Comparison of ENCODE assay signal across 13 cellular contexts in the genomic region with DNA sequence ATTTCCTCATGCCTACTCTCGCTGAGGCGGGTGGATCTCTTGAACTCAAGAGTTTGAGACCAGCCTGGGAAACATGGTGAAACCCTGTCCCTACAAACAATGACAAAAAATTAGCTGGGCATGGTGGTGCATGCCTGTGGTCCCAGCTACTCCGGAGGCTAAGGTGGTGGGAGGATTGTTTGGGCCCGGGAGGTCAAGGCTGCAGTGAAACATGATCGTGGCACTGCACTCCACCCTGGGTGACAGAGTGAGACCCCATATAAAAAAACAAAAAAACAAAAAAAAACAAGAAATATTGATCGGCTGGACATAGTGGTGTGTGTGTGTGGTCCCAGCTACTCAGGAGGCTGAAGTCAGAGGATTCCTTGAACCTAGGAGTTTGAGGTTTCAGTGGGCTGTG. TPM values are rescaled to one million over a fixed set of nuclear protein-coding genes. Genes with fewer than 3 reads are reported as not detected.
DNase-seq lines count a peak whose midpoint lies in the region; ATAC-seq, FAIRE-seq and TF ChIP-seq lines count a peak whose summit lies in the region.
"Had no signal": no experiment of that assay in that cellular context is flagged by ENCODE, and none has a peak within 500 bp of the region (broad histone marks: within the 10 kb centered on the region; RNA-seq: fewer than 3 reads in every experiment).

No MANE protein-coding gene starts in this region.

- H3K36me3 ChIP-seq in GM12878 (ENCODE audit: control insufficient read depth in 2 of 2, insufficient read depth in 2 of 2, low read length in 1 of 2): no peaks in the 10 kb centered on the region
- H3K36me3 ChIP-seq in MM.1S (replicated peaks; ENCODE audit: insufficient read depth, low read length): no peaks in the 10 kb centered on the region
- H3K36me3 ChIP-seq in kidney (ENCODE audit: control insufficient read depth in 1 of 2, insufficient read depth in 2 of 2, low read length in 2 of 2): no peaks in the 10 kb centered on the region
- H3K36me3 ChIP-seq: BE2C had no signal

- FAIRE-seq in GM12878 (lab: Jason Lieb, UNC): no peak
- FAIRE-seq in kidney (lab: Jason Lieb, UNC): no peak
- FAIRE-seq: A549, GM12891 had no signal

- RAD21 ChIA-PET in GM12878 (lab: Charles Lee; ENCODE audit: unreplicated experiment): interaction anchor here (1.3 to 2.1 kb wide), 4 partner anchors 9 to 60 kb away, joined by 3 to 6 read pairs (median 6); a partner anchor contains a TSS

- no peaks in the 10 kb centered on the region for H3F3A ChIP-seq in MM.1S (ENCODE audit: insufficient read depth, low read length)

- TF ChIP-seq POLR2A in GM12878 (IDR thresholded peaks at IDR 0.05; ENCODE audit: low read depth, low read length): no peak

- H2AFZ ChIP-seq in GM12878 (ENCODE audit: control insufficient read depth, low read depth, low read length) (no peak overlapping the region), MM.1S (ENCODE audit: low read length) (no peak overlapping the region)

- H3K9me3 Mint-ChIP-seq in activated T-cell treated with anti-CD3 and anti-CD28 coated beads, Interleukin-2, amount 50 U/mL, for 24 hours: no peaks in the 10 kb centered on the region
- H3K9me3 Mint-ChIP-seq: CD4-positive, alpha-beta memory T cell; H9 had no signal

- no peak for TF ChIP-seq CTCF in GM12878 (IDR thresholded peaks at IDR 0.05 in 2 of 3, conservative IDR thresholded peaks at IDR 0.05 in 1 of 3; ENCODE audit: control insufficient read depth in 2 of 3, extremely low read depth in 1 of 3, insufficient read depth in 1 of 3, low read depth in 3 of 3, low read length in 3 of 3)
- TF ChIP-seq CTCF in MM.1S (IDR thresholded peaks at IDR 0.05; ENCODE audit: low read length): no peak
- TF ChIP-seq CTCF in kidney (IDR thresholded peaks at IDR 0.05; ENCODE audit: borderline replicate concordance, extremely low read depth, insufficient read depth): no peak

- H3K4me1 Mint-ChIP-seq in activated T-cell treated with anti-CD3 and anti-CD28 coated beads, Interleukin-2, amount 50 U/mL, for 24 hours (ENCODE audit: low read depth): no peaks in the 10 kb centered on the region
- H3K4me1 Mint-ChIP-seq: H9 had no signal

- H3K27me3 ChIP-seq in GM12878 (replicated peaks in 1 of 2; ENCODE audit: control insufficient read depth in 2 of 2, insufficient read depth in 2 of 2, low read length in 1 of 2) (no peaks in the 10 kb centered on the region), MM.1S (replicated peaks; ENCODE audit: insufficient read depth, low read length) (no peaks in the 10 kb centered on the region)
- H3K27me3 ChIP-seq: BE2C had no signal

- in situ Hi-C loops in GM12878 (cut with MboI): no loop called here

- no peaks in the 10 kb centered on the region for H3K36me3 Mint-ChIP-seq in activated T-cell treated with anti-CD3 and anti-CD28 coated beads, Interleukin-2, amount 50 U/mL, for 24 hours (ENCODE audit: low read depth)
- H3K36me3 Mint-ChIP-seq: CD4-positive, alpha-beta memory T cell had no signal

- CTCF ChIA-PET in GM12878 (lab: Yijun Ruan, JAX): interaction anchor here (0.8 to 5.9 kb wide), 14 partner anchors 8 to 384 kb away, joined by 3 to 47 read pairs (median 6); a partner anchor contains a TSS

- POLR2A ChIA-PET in GM12878 (lab: Charles Lee): interaction anchor here (1.4 to 2.2 kb wide), 3 partner anchors 9 to 32 kb away, joined by 4 to 12 read pairs (median 6); a partner anchor contains a TSS

- no peaks in the 10 kb centered on the region for H3K9me3 ChIP-seq in GM12878 (replicated peaks; ENCODE audit: control insufficient read depth, insufficient read depth, low read length)
- no peaks in the 10 kb centered on the region for H3K9me3 ChIP-seq in MM.1S (replicated peaks; ENCODE audit: insufficient read depth, low read length)
- H3K9me3 ChIP-seq in kidney (ENCODE audit: control insufficient read depth in 1 of 2, low read length in 2 of 2): no peaks in the 10 kb centered on the region
- H3K9me3 ChIP-seq: A549, BE2C had no signal

- H3K9ac ChIP-seq in GM12878 (ENCODE audit: control insufficient read depth, insufficient read depth, low read length) (no peak overlapping the region), MM.1S (ENCODE audit: low read length) (no peak overlapping the region), kidney (ENCODE audit: low read length in 2 of 2) (no peak overlapping the region)

- H3K27ac Mint-ChIP-seq in activated T-cell treated with anti-CD3 and anti-CD28 coated beads, Interleukin-2, amount 50 U/mL, for 24 hours: no peak overlapping the region
- H3K27ac Mint-ChIP-seq: CD4-positive, alpha-beta memory T cell; H9 had no signal

- no peaks in the 10 kb centered on the region for H3K4me1 ChIP-seq in GM12878 (ENCODE audit: control insufficient read depth, insufficient read depth, low read length)
- H3K4me1 ChIP-seq in MM.1S (ENCODE audit: low read length): no peaks in the 10 kb centered on the region
- no peaks in the 10 kb centered on the region for H3K4me1 ChIP-seq in kidney (ENCODE audit: control insufficient read depth in 1 of 2, insufficient read depth in 1 of 2, low read depth in 1 of 2, low read length in 2 of 2)

- H3K27ac ChIP-seq in GM12878 (ENCODE audit: control insufficient read depth, insufficient read depth): no peak overlapping the region
- H3K27ac ChIP-seq in MM.1S (ENCODE audit: low read length): no peak overlapping the region
- H3K27ac ChIP-seq in kidney (ENCODE audit: low read depth in 2 of 2, low read length in 2 of 2): no peak overlapping the region
- H3K27ac ChIP-seq: A549, C4-2B had no signal

- no peak overlapping the region for H3K4me3 Mint-ChIP-seq in activated T-cell treated with anti-CD3 and anti-CD28 coated beads, Interleukin-2, amount 50 U/mL, for 24 hours
- H3K4me3 Mint-ChIP-seq: CD4-positive, alpha-beta memory T cell had no signal

- H3K4me3 ChIP-seq in GM12878 (no peak overlapping the region), MM.1S (ENCODE audit: low read length) (no peak overlapping the region), kidney (ENCODE audit: low read length in 2 of 2) (no peak overlapping the region)
- H3K4me3 ChIP-seq: A549 had no signal

- H3K27me3 Mint-ChIP-seq in activated T-cell treated with anti-CD3 and anti-CD28 coated beads, Interleukin-2, amount 50 U/mL, for 24 hours: no peaks in the 10 kb centered on the region
- H3K27me3 Mint-ChIP-seq: CD4-positive, alpha-beta memory T cell had no signal

- no peaks in the 10 kb centered on the region for H3K9me2 ChIP-seq in MM.1S (replicated peaks; ENCODE audit: insufficient read depth, low read length)

- no peak for TF ChIP-seq RAD21 in GM12878 (IDR thresholded peaks at IDR 0.05; ENCODE audit: insufficient read depth, low read depth, low read length)

- H4K20me1 ChIP-seq in GM12878 (ENCODE audit: control insufficient read depth, insufficient read depth) (no peaks in the 10 kb centered on the region), MM.1S (ENCODE audit: insufficient read depth, low read length) (no peaks in the 10 kb centered on the region)

- DNase-seq in GM12878 (ENCODE audit: low read depth, low spot score) (no peak), mesenteric fat pad (ENCODE audit: low spot score) (peak; percentile 60), MM.1S (no peak), kidney (no peak)
- no peak for DNase-seq in activated T-cell treated with anti-CD3 and anti-CD28 coated beads, Interleukin-2, amount 50 U/mL, for 24 hours
- DNase-seq: BE2C; CD4-positive, alpha-beta memory T cell; DMS79; GOT3; H9 had no signal

- no TSS peak for BruUV-seq in GM12878 (replicated peaks; lab: Mats Ljungman, UMichigan)

- ATAC-seq in GM12878: no peak
- ATAC-seq: A549 had no signal

- no peak for TF ChIP-seq EP300 in GM12878 (IDR thresholded peaks at IDR 0.05; ENCODE audit: borderline replicate concordance in 1 of 2, control insufficient read depth in 1 of 2, low read depth in 2 of 2, low read length in 2 of 2)

- 75% methylated on average over 6 of the region's 6 CpGs for WGBS in GM12878 (ENCODE audit: insufficient coverage, insufficient replicate concordance, low lambda C conversion rate, missing lambda C conversion rate)

- no peak overlapping the region for H3K4me2 ChIP-seq in GM12878 (ENCODE audit: control insufficient read depth, insufficient read depth)
- no peak overlapping the region for H3K4me2 ChIP-seq in MM.1S (ENCODE audit: low read depth, low read length)
- H3K4me2 ChIP-seq: A549 had no signal

- H3K79me2 ChIP-seq in GM12878 (ENCODE audit: control insufficient read depth, insufficient read depth, low read length) (no peaks in the 10 kb centered on the region), MM.1S (ENCODE audit: low read length) (no peaks in the 10 kb centered on the region)

- SMC1A ChIA-PET in GM12878 (lab: Charles Lee; ENCODE audit: uncharacterized antibody, unreplicated experiment): interaction anchor here (1.0 to 8.5 kb wide), 5 partner anchors 9 to 43 kb away, joined by 3 to 69 read pairs (median 4); no protein-coding TSS in a partner anchor

- intact Hi-C loops in GM12878 (cut with micrococcal nuclease; ENCODE audit: unreplicated experiment): no loop called here
- intact Hi-C loops in kidney (cut with DNase I): no loop called here

RNA-seq across cellular contexts. Expression of a gene that starts 9.2 kb away (rescaled TPM):
- total RNA-seq in GM12878 (2013; cell fraction: nucleolus; rRNA removed): 24.9 and 26.0 TPM in 2 replicates
- 14.2 and 18.1 TPM in 2 replicates for total RNA-seq in GM12878 (2014; rRNA removed)
- total RNA-seq in GM12878 (2014; rRNA removed; fragmentation: Illumina TruSeq; extraction: Trizol): 11.9 and 13.5 TPM in 2 replicates
- total RNA-seq in GM12878 (2021): 12.1 and 12.5 TPM in 2 replicates
- polyA plus RNA-seq in GM12878 (2011; ENCODE audit: low read depth): 15.7 TPM
- 51.9 and 59.0 TPM in 2 replicates for polyA plus RNA-seq in GM12878 (2011; rRNA removed)
- 34.8 and 37.1 TPM in 2 replicates for polyA plus RNA-seq in GM12878 (2011; cell fraction: cytosol; rRNA removed)
- 19.4 and 23.4 TPM in 2 replicates for polyA plus RNA-seq in GM12878 (2011; cell fraction: nucleus; rRNA removed)
- 17.4 and 18.1 TPM in 2 replicates for polyA plus RNA-seq in GM12878 (2012)
- 10.3 and 13.8 TPM in 2 replicates for polyA plus RNA-seq in GM12878 (2014; fragmentation: Illumina TruSeq; extraction: Trizol)
- polyA plus RNA-seq in GM12878 (2014; fragmentation: Nextera tagmentation; extraction: Ambion mirVana): 1 to 10 TPM; 3.1 to 5.2 TPM
- polyA plus RNA-seq in GM12878 (2014; rRNA removed): 15.4 and 17.2 TPM in 2 replicates
- polyA plus RNA-seq in GM12878 (2016; fragmentation: Nextera tagmentation; extraction: Ambion mirVana): 1 to 10 TPM; 7.7 to 8.0 TPM
- polyA minus RNA-seq in GM12878 (2011; rRNA and poly(A)+ RNA removed): 18.0 and 20.8 TPM in 2 replicates
- 10.0 and 10.5 TPM in 2 replicates for polyA minus RNA-seq in GM12878 (2011; cell fraction: cytosol; rRNA and poly(A)+ RNA removed)
- 10.6 and 13.4 TPM in 2 replicates for polyA minus RNA-seq in GM12878 (2011; cell fraction: nucleus; rRNA and poly(A)+ RNA removed)
- 18.7 TPM for total RNA-seq in mesenteric fat pad
- 38.4 TPM for total RNA-seq in kidney
- 40.1 TPM for polyA plus RNA-seq in kidney (ENCODE audit: insufficient read depth, low read depth, low replicate concordance)

RNA-seq across cellular contexts. Expression of a gene that starts 9.6 kb away (rescaled TPM):
- total RNA-seq in GM12878 (2013; cell fraction: nucleolus; rRNA removed): 16.2 and 18.2 TPM in 2 replicates
- total RNA-seq in GM12878 (2014; rRNA removed) (12.6 and 14.8 TPM in 2 replicates), GM12878 (2014; rRNA removed; fragmentation: Illumina TruSeq; extraction: Trizol) (10.9 and 14.4 TPM in 2 replicates), GM12878 (2021) (15.4 and 16.6 TPM in 2 replicates), mesenteric fat pad (24.1 TPM), kidney (25.6 TPM)
- 13.1 TPM for polyA plus RNA-seq in GM12878 (2011; ENCODE audit: low read depth)
- polyA plus RNA-seq in GM12878 (2011; rRNA removed) (29.5 and 34.7 TPM in 2 replicates), GM12878 (2014; fragmentation: Illumina TruSeq; extraction: Trizol) (16.0 and 24.1 TPM in 2 replicates), GM12878 (2014; fragmentation: Nextera tagmentation; extraction: Ambion mirVana) (10 to 100 TPM; 33.4 to 34.5 TPM), GM12878 (2014; rRNA removed) (11.1 and 11.9 TPM in 2 replicates), GM12878 (2016; fragmentation: Nextera tagmentation; extraction: Ambion mirVana) (10 to 100 TPM; 26.5 to 30.1 TPM), kidney (ENCODE audit: insufficient read depth, low read depth, low replicate concordance) (34.9 TPM)
- polyA plus RNA-seq in GM12878 (2011; cell fraction: cytosol; rRNA removed): 12.5 and 17.6 TPM in 2 replicates
- polyA plus RNA-seq in GM12878 (2011; cell fraction: nucleus; rRNA removed): 8.6 and 12.3 TPM in 2 replicates
- 12.0 and 12.7 TPM in 2 replicates for polyA plus RNA-seq in GM12878 (2012)
- polyA minus RNA-seq in GM12878 (2011; rRNA and poly(A)+ RNA removed): 12.7 and 13.1 TPM in 2 replicates
- polyA minus RNA-seq in GM12878 (2011; cell fraction: cytosol; rRNA and poly(A)+ RNA removed): 0.94 and 7.8 TPM in 2 replicates
- polyA minus RNA-seq in GM12878 (2011; cell fraction: nucleus; rRNA and poly(A)+ RNA removed): 7.9 and 12.0 TPM in 2 replicates

RNA-seq across cellular contexts. Expression of a gene that starts 31.4 kb away (rescaled TPM):
- 6.7 and 10.1 TPM in 2 replicates for total RNA-seq in GM12878 (2013; cell fraction: nucleolus; rRNA removed)
- 33.4 and 37.0 TPM in 2 replicates for total RNA-seq in GM12878 (2014; rRNA removed)
- total RNA-seq in GM12878 (2014; rRNA removed; fragmentation: Illumina TruSeq; extraction: Trizol): 29.2 and 32.6 TPM in 2 replicates
- total RNA-seq in GM12878 (2021): 18.5 and 21.6 TPM in 2 replicates
- polyA plus RNA-seq in GM12878 (2011; ENCODE audit: low read depth): 4.7 TPM
- 40.3 and 59.8 TPM in 2 replicates for polyA plus RNA-seq in GM12878 (2011; rRNA removed)
- 12.3 and 14.2 TPM in 2 replicates for polyA plus RNA-seq in GM12878 (2011; cell fraction: cytosol; rRNA removed)
- polyA plus RNA-seq in GM12878 (2011; cell fraction: nucleus; rRNA removed): 14.3 and 15.4 TPM in 2 replicates
- 13.2 and 14.7 TPM in 2 replicates for polyA plus RNA-seq in GM12878 (2012)
- polyA plus RNA-seq in GM12878 (2014; fragmentation: Illumina TruSeq; extraction: Trizol): 27.2 and 30.5 TPM in 2 replicates
- 10 to 100 TPM; 25.9 to 31.2 TPM for polyA plus RNA-seq in GM12878 (2014; fragmentation: Nextera tagmentation; extraction: Ambion mirVana)
- 34.5 and 35.2 TPM in 2 replicates for polyA plus RNA-seq in GM12878 (2014; rRNA removed)
- polyA plus RNA-seq in GM12878 (2016; fragmentation: Nextera tagmentation; extraction: Ambion mirVana): 10 to 100 TPM; 53.6 to 59.0 TPM
- polyA minus RNA-seq in GM12878 (2011; rRNA and poly(A)+ RNA removed): 6.2 and 6.9 TPM in 2 replicates
- 5.7 and 7.5 TPM in 2 replicates for polyA minus RNA-seq in GM12878 (2011; cell fraction: cytosol; rRNA and poly(A)+ RNA removed)
- polyA minus RNA-seq in GM12878 (2011; cell fraction: nucleus; rRNA and poly(A)+ RNA removed): 6.9 and 10.0 TPM in 2 replicates
- 7.4 TPM for total RNA-seq in mesenteric fat pad
- total RNA-seq in kidney: 12.3 TPM
- 35.3 TPM for polyA plus RNA-seq in kidney (ENCODE audit: insufficient read depth, low read depth, low replicate concordance)

RNA-seq across cellular contexts. Expression of a gene that starts 31.6 kb away (rescaled TPM):
- 19.5 and 23.5 TPM in 2 replicates for total RNA-seq in GM12878 (2013; cell fraction: nucleolus; rRNA removed)
- total RNA-seq in GM12878 (2014; rRNA removed) (59.5 and 60.0 TPM in 2 replicates), GM12878 (2014; rRNA removed; fragmentation: Illumina TruSeq; extraction: Trizol) (32.2 and 33.4 TPM in 2 replicates), GM12878 (2021) (33.1 and 36.6 TPM in 2 replicates), mesenteric fat pad (12.9 TPM), kidney (23.6 TPM)
- 20.3 TPM for polyA plus RNA-seq in GM12878 (2011; ENCODE audit: low read depth)
- polyA plus RNA-seq in GM12878 (2011; rRNA removed) (85.6 and 99.2 TPM in 2 replicates), GM12878 (2014; fragmentation: Illumina TruSeq; extraction: Trizol) (47.3 and 59.0 TPM in 2 replicates), GM12878 (2014; fragmentation: Nextera tagmentation; extraction: Ambion mirVana) (10 to 100 TPM; 14.3 to 20.8 TPM), GM12878 (2014; rRNA removed) (52.6 and 67.0 TPM in 2 replicates), GM12878 (2016; fragmentation: Nextera tagmentation; extraction: Ambion mirVana) (10 to 100 TPM; 63.3 to 66.7 TPM), kidney (ENCODE audit: insufficient read depth, low read depth, low replicate concordance) (14.3 TPM)
- polyA plus RNA-seq in GM12878 (2011; cell fraction: cytosol; rRNA removed): 53.5 and 53.8 TPM in 2 replicates
- 40.5 and 45.1 TPM in 2 replicates for polyA plus RNA-seq in GM12878 (2011; cell fraction: nucleus; rRNA removed)
- 23.0 and 28.6 TPM in 2 replicates for polyA plus RNA-seq in GM12878 (2012)
- polyA minus RNA-seq in GM12878 (2011; rRNA and poly(A)+ RNA removed): 42.2 and 43.7 TPM in 2 replicates
- polyA minus RNA-seq in GM12878 (2011; cell fraction: cytosol; rRNA and poly(A)+ RNA removed): 26.9 and 29.5 TPM in 2 replicates
- 22.7 and 26.8 TPM in 2 replicates for polyA minus RNA-seq in GM12878 (2011; cell fraction: nucleus; rRNA and poly(A)+ RNA removed)

RNA-seq across cellular contexts. Expression of a gene that starts 59.8 kb away (rescaled TPM):
- total RNA-seq in GM12878 (2013; cell fraction: nucleolus; rRNA removed): 27.6 and 44.1 TPM in 2 replicates
- total RNA-seq in GM12878 (2014; rRNA removed) (23.5 and 26.5 TPM in 2 replicates), GM12878 (2014; rRNA removed; fragmentation: Illumina TruSeq; extraction: Trizol) (15.9 and 21.9 TPM in 2 replicates), GM12878 (2021) (56.1 and 57.9 TPM in 2 replicates), mesenteric fat pad (267 TPM), kidney (92.0 TPM)
- polyA plus RNA-seq in GM12878 (2011; ENCODE audit: low read depth): 10.8 TPM
- polyA plus RNA-seq in GM12878 (2011; rRNA removed) (33.3 and 73.2 TPM in 2 replicates), GM12878 (2014; fragmentation: Illumina TruSeq; extraction: Trizol) (21.9 and 36.4 TPM in 2 replicates), GM12878 (2014; fragmentation: Nextera tagmentation; extraction: Ambion mirVana) (1 to 10 TPM; 1.3 to 2.1 TPM), GM12878 (2014; rRNA removed) (36.2 and 36.3 TPM in 2 replicates), GM12878 (2016; fragmentation: Nextera tagmentation; extraction: Ambion mirVana) (10 to 100 TPM; 24.5 to 27.5 TPM), kidney (ENCODE audit: insufficient read depth, low read depth, low replicate concordance) (43.6 TPM)
- 73.7 and 83.9 TPM in 2 replicates for polyA plus RNA-seq in GM12878 (2011; cell fraction: cytosol; rRNA removed)
- polyA plus RNA-seq in GM12878 (2011; cell fraction: nucleus; rRNA removed): 69.1 and 75.9 TPM in 2 replicates
- polyA plus RNA-seq in GM12878 (2012): 22.0 and 26.6 TPM in 2 replicates
- 137 and 139 TPM in 2 replicates for polyA minus RNA-seq in GM12878 (2011; rRNA and poly(A)+ RNA removed)
- polyA minus RNA-seq in GM12878 (2011; cell fraction: cytosol; rRNA and poly(A)+ RNA removed): 32.7 and 33.5 TPM in 2 replicates
- polyA minus RNA-seq in GM12878 (2011; cell fraction: nucleus; rRNA and poly(A)+ RNA removed): 38.8 and 49.5 TPM in 2 replicates
